In the genomic region with DNA sequence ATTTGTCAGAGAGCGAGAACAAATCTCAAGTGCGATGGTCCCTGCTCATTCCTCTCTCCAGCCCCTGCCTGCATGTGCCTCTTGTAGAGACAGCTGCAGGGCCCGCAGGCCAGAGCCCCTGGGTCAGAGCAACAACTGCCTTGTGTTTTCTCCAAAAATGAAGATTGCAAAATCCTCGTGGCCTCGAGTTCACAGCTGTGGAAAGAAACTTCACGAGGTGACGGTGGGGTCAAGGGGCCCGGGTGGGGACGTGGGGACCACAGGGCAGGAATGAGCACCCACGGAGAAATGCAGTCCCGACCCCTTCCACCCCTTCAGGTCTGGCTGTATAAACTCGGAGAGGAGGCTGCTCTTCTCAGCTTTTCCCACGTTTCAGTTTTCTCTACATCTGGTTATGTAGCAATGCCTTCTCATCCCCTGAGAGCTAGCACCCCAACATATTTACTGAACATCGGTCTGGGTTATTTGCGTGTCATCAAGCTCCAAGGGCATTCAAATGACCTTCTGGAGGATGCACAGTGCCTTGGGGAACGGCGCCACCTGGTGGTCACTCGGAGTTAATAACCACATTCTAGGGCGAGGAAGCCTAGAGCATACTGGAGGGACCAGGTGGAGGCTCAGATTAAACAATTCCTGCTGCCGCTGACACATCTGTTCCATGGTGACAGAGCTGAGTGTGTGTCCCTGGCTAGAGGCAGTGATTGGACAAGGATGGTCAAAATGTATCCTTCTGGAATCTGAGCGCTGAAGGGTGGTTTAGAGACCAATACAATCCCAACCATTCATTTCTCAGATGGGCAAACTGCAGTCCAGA, we compare ENCODE assay signal across 8 cellular contexts.
DNase-seq lines count a peak whose midpoint lies in the region; ATAC-seq and TF ChIP-seq lines count a peak whose summit lies in the region.

No MANE protein-coding gene starts in this region.

- DNase-seq in NCI-H524 treated with DMSO at 0.1 percent for 48 hours (lab: John Stamatoyannopoulos, UW): peak; percentile 67
- peak; percentile 48 for DNase-seq in activated CD4-positive, alpha-beta T cell treated with anti-CD3 and anti-CD28 coated beads, Interleukin-2, amount 50 U/mL, for 1 hour
- peak; percentile 83 for DNase-seq in ecto neural progenitor cell (ENCODE audit: low spot score)
- DNase-seq in lower lobe of right lung: peak; percentile 84
- peak; percentile 18 for DNase-seq in stimulated activated CD8-positive, alpha-beta memory T cell treated with anti-CD3 and anti-CD28 coated beads, Interleukin-12 subunit alpha, Interleukin-12 subunit beta, amount 100 ng/mL, for 4 hours (ENCODE audit: low read depth)

- ATAC-seq in GM19035 (IDR thresholded peaks at IDR 0.05; ENCODE audit: unreplicated experiment) (peak; percentile 98), HG03280 (IDR thresholded peaks at IDR 0.05; ENCODE audit: unreplicated experiment) (peak; percentile 96), lower lobe of right lung (peak; percentile 92 to 94)

- H3K9ac ChIP-seq in BLaER1 treated with 17β-estradiol and CSF1 and Interleukin-3, amounts not matched to agents 10 nM and 100 nM: peak overlapping the region in 4 of 11 experiments; percentile 8 to 51 (median 24); a peak in 3 of 22 replicates

- peak; percentile 89 for TF ChIP-seq CTCF in lower lobe of right lung (IDR thresholded peaks at IDR 0.05)

- peaks cover 0 to 18% (median 6%) of the 10 kb centered on the region in 10 experiments; a peak in 10 of 20 replicates for H3K4me1 ChIP-seq in BLaER1 treated with 17β-estradiol and CSF1 and Interleukin-3, amounts not matched to agents 10 nM and 100 nM
- H3K4me1 ChIP-seq in lower lobe of right lung: peaks cover 7% of the 10 kb centered on the region

- H3K4me3 ChIP-seq in BLaER1 treated with 17β-estradiol and CSF1 and Interleukin-3, amounts not matched to agents 10 nM and 100 nM: no peak overlapping the region
- H3K4me3 ChIP-seq in lower lobe of right lung: no peak overlapping the region

- no peaks in the 10 kb centered on the region for H3K36me3 ChIP-seq in BLaER1 treated with 17β-estradiol and CSF1 and Interleukin-3, amounts not matched to agents 10 nM and 100 nM
- no peaks in the 10 kb centered on the region for H3K36me3 ChIP-seq in lower lobe of right lung

- no peaks in the 10 kb centered on the region for H3K27me3 ChIP-seq in BLaER1 treated with 17β-estradiol and CSF1 and Interleukin-3, amounts not matched to agents 10 nM and 100 nM
- no peaks in the 10 kb centered on the region for H3K27me3 ChIP-seq in lower lobe of right lung (ENCODE audit: low read depth)

- peaks cover 0 to 5% (median 0%) of the 10 kb centered on the region in 11 experiments; a peak in 2 of 22 replicates for H3K9me3 ChIP-seq in BLaER1 treated with 17β-estradiol and CSF1 and Interleukin-3, amounts not matched to agents 10 nM and 100 nM (replicated peaks in 1 of 11)
- H3K9me3 ChIP-seq in lower lobe of right lung: no peaks in the 10 kb centered on the region

- intact Hi-C loops in lower lobe of right lung (cut with DNase I): loop anchor here (10.0 kb wide), 1 partner anchor 142 kb away; no protein-coding TSS in a partner anchor

- H3K4me2 ChIP-seq in BLaER1 treated with 17β-estradiol and CSF1 and Interleukin-3, amounts not matched to agents 10 nM and 100 nM: peak overlapping the region in 3 of 11 experiments; percentile 7 to 37 (median 14); a peak in 3 of 22 replicates

- peak overlapping the region in 9 of 11 experiments; percentile 4 to 64 (median 42); a peak in 12 of 22 replicates for H3K27ac ChIP-seq in BLaER1 treated with 17β-estradiol and CSF1 and Interleukin-3, amounts not matched to agents 10 nM and 100 nM
- peak overlapping the region; percentile 3 for H3K27ac ChIP-seq in lower lobe of right lung

- H4K20me1 ChIP-seq in BLaER1 treated with 17β-estradiol and CSF1 and Interleukin-3, amounts not matched to agents 10 nM and 100 nM: no peaks in the 10 kb centered on the region

Comparison
In these comparisons a context has a peak if more than half of its experiments do, and no peak if none do; other contexts are left out.
1. DNase-seq: peak in every context shown above with its lines; median percentile 84 in lower lobe of right lung; 83 in ecto neural progenitor cell; 67 in NCI-H524 treated with DMSO at 0.1 percent for 48 hours; 48 in activated CD4-positive, alpha-beta T cell treated with anti-CD3 and anti-CD28 coated beads, Interleukin-2, amount 50 U/mL, for 1 hour; 18 in stimulated activated CD8-positive, alpha-beta memory T cell treated with anti-CD3 and anti-CD28 coated beads, Interleukin-12 subunit alpha, Interleukin-12 subunit beta, amount 100 ng/mL, for 4 hours.